ENCODE assay signal across 15 cellular contexts in the genomic region with DNA sequence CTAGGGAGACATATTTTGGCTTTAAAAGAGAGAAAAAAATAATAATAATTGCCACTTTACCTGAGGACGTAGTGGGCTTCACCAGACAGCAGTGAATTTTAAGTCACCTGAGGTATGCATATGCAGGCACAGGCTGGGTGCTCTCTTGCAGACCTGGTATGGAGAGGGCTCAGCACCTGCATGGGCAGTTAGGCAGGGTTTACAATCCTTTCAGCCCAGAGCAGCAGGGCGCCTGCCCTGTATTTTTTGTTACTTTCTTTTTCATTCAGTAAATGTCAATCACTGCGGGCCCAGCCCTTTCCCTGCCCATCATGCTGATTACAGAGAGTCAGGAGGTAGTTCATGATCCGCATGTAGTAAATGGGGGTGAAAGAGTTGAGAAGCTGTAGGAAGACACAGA.
"Had no signal": no experiment of that assay in that cellular context is flagged by ENCODE, and none has a peak within 500 bp of the region (broad histone marks: within the 10 kb centered on the region; RNA-seq: fewer than 3 reads in every experiment).

No MANE protein-coding gene starts in this region.

- H3K27ac Mint-ChIP-seq: activated naive CD8-positive, alpha-beta T cell treated with anti-CD3 and anti-CD28 coated beads, Interleukin-2, amount 50 U/mL, for 24 hours had no signal

- H3K9me3 ChIP-seq: ascending aorta, sigmoid colon had no signal

- H3K27me3 Mint-ChIP-seq: activated naive CD8-positive, alpha-beta T cell treated with anti-CD3 and anti-CD28 coated beads, Interleukin-2, amount 50 U/mL, for 24 hours; natural killer cell treated with Interleukin-12 subunit alpha and Interleukin-12 subunit beta and Interleukin-15 and Interleukin-18, amount 100 ng/mL, for 72 hours had no signal

- H3K36me3 ChIP-seq: ascending aorta, sigmoid colon had no signal

- DNase-seq: activated CD4-positive, alpha-beta T cell treated with anti-CD3 and anti-CD28 coated beads for 4 hours; activated gamma-delta T cell; activated naive CD8-positive, alpha-beta T cell treated with anti-CD3 and anti-CD28 coated beads, Interleukin-2, amount 50 U/mL, for 24 hours; activated T-cell treated with anti-CD3 and anti-CD28 coated beads for 4 hours; foreskin keratinocyte; mammary epithelial cell; sigmoid colon; stimulated activated CD4-positive, alpha-beta T cell treated with anti-CD3 and anti-CD28 coated beads, Interleukin-2, amount 100 ng/mL, for 24 hours; stimulated activated naive CD4-positive, alpha-beta T cell; substantia nigra; T-helper 9 cell; trophoblast cell had no signal

- H3K27me3 ChIP-seq: ascending aorta, foreskin keratinocyte, sigmoid colon had no signal

- H3K4me3 Mint-ChIP-seq: activated naive CD8-positive, alpha-beta T cell treated with anti-CD3 and anti-CD28 coated beads, Interleukin-2, amount 50 U/mL, for 24 hours; natural killer cell treated with Interleukin-12 subunit alpha and Interleukin-12 subunit beta and Interleukin-15 and Interleukin-18, amount 100 ng/mL, for 72 hours had no signal

- ATAC-seq: activated naive CD8-positive, alpha-beta T cell treated with anti-CD3 and anti-CD28 coated beads, Interleukin-2, amount 50 U/mL, for 24 hours; foreskin keratinocyte; left lobe of liver; natural killer cell treated with Interleukin-12 subunit alpha and Interleukin-12 subunit beta and Interleukin-15 and Interleukin-18, amount 100 ng/mL, for 72 hours had no signal

- H3K4me3 ChIP-seq: ascending aorta, sigmoid colon had no signal

- H3K36me3 Mint-ChIP-seq: natural killer cell treated with Interleukin-12 subunit alpha and Interleukin-12 subunit beta and Interleukin-15 and Interleukin-18, amount 100 ng/mL, for 72 hours had no signal

- H3K9me3 Mint-ChIP-seq: activated naive CD8-positive, alpha-beta T cell treated with anti-CD3 and anti-CD28 coated beads, Interleukin-2, amount 50 U/mL, for 24 hours; natural killer cell treated with Interleukin-12 subunit alpha and Interleukin-12 subunit beta and Interleukin-15 and Interleukin-18, amount 100 ng/mL, for 72 hours had no signal

- H3K4me1 ChIP-seq: ascending aorta had no signal

- H3K27ac ChIP-seq: ascending aorta, foreskin keratinocyte, sigmoid colon had no signal
